In the genomic region with DNA sequence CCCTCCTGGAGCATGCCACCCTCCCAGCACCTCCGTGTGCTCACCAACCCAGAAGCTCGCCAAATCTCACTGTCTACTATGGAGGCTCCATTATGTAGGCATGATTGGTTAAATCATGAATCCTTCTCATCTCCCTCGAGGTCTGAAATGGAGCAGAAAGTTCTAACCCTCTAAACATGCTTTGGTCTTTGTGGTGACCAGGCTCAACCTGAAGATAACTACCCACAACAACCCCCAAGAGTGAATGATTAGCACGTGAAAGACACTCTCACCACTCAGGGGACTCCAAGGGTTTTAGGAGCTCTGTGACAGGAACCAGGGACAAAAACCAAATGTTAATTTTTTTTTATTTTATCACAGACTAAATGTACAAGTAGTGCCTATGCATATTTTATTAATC, we compare ENCODE assay signal across 1 cellular context.
TF ChIP-seq lines count a peak whose summit lies in the region.

No MANE protein-coding gene starts in this region.

TF ChIP-seq in HepG2, 621 proteins besides CTCF, POLR2A, EP300 and RAD21 (continued from another document):
- TF ChIP-seq ZNF407 (CRISPR knock-in tag; IDR thresholded peaks at IDR 0.05; ENCODE audit: not compliant biosample characterization) (no peak), SIX4 (CRISPR knock-in tag; IDR thresholded peaks at IDR 0.05) (no peak), GABPA (IDR thresholded peaks at IDR 0.05; ENCODE audit: low read depth, low read length) (no peak), GABPA (CRISPR knock-in tag; IDR thresholded peaks at IDR 0.05; ENCODE audit: low read depth) (no peak), SALL2 (CRISPR knock-in tag; IDR thresholded peaks at IDR 0.05) (no peak), ZNF766 (CRISPR knock-in tag; IDR thresholded peaks at IDR 0.05; ENCODE audit: borderline replicate concordance) (no peak), HHEX (CRISPR knock-in tag; IDR thresholded peaks at IDR 0.05) (no peak), ZNF773 (CRISPR knock-in tag; IDR thresholded peaks at IDR 0.05; ENCODE audit: borderline replicate concordance) (no peak)
TF ChIP-seq in HepG2: peak in this region for 0.
